In genomic region chr10:132646443-132647097, GRCh38 we compare ENCODE assay signal across 1 cellular context.
TF ChIP-seq lines count a peak whose summit lies in the region.

No MANE protein-coding gene starts in this region.

TF ChIP-seq in H1, 55 proteins besides CTCF, POLR2A, EP300 and RAD21 (continued from another document):
- TF ChIP-seq MAX (IDR thresholded peaks at IDR 0.05), result no peak
- no peak for TF ChIP-seq POLR2AphosphoS5 (IDR thresholded peaks at IDR 0.05; ENCODE audit: low read depth, low read length)
- no peak for TF ChIP-seq E2F6 (IDR thresholded peaks at IDR 0.05)
- TF ChIP-seq TAF1 (IDR thresholded peaks at IDR 0.05; ENCODE audit: low read depth, low read length), result no peak
- TF ChIP-seq RXRA (IDR thresholded peaks at IDR 0.05; ENCODE audit: insufficient read depth, low read depth, low read length), result no peak
- TF ChIP-seq ASH2L (IDR thresholded peaks at IDR 0.05; ENCODE audit: low read length), result no peak
- no peak for TF ChIP-seq MAFK (IDR thresholded peaks at IDR 0.05; ENCODE audit: low read depth, low read length)
